In the genomic region with DNA sequence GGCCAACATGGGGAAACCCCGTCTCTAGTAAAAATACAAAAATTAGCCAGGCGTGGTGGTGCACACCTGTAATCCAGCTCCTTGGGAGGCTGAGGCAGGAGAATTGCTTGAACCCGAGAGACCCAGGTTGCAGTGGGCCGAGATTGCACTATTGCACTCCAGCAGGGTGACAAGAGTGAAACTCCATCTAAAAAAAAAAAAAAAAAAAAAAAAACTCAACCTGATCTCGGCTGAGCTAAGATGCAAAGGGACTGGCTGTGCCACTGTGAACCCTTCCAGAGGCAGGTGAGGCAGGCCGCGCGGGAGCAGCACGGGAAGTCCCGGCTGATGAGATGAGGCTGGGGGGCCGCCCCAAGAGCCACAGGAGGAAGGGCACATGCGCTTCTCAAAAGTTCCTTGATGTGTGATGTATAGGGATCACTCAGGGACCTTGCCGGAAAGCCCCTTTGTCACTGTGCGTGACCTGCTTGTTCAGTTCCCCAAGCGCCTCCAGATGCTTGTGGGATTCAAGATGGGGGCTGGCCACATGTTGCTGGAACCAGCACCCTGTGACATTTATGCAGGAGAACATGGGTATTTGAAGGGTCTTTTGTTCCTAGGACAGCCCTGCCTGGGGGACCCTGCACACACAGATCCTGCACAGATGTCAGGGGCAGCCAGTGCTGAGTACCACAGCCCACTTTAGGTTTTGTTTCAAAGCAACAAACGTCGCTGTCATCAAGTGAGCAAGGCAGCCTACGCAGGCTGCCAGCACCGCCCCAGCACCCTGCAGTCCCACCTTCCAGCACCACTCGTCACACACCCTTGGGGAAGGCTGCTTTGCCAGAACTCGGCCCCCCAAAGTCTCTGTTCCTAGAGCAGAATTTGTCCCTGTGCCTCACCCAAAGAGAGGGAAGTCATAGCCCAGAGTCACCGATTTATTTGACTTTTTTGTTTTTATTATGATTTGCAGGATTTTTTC, we compare ENCODE assay signal across 12 cellular contexts.
DNase-seq lines count a peak whose midpoint lies in the region; ATAC-seq and TF ChIP-seq lines count a peak whose summit lies in the region.
"Had no signal": no experiment of that assay in that cellular context is flagged by ENCODE, and none has a peak within 500 bp of the region (broad histone marks: within the 10 kb centered on the region; RNA-seq: fewer than 3 reads in every experiment).

No MANE protein-coding gene starts in this region.

- no peak for TF ChIP-seq POLR2A in GM18505 (IDR thresholded peaks at IDR 0.05; ENCODE audit: borderline replicate concordance, extremely low read depth, insufficient read depth, insufficient read length)

- H3K4me1 Mint-ChIP-seq in natural killer cell treated with Interleukin-12 subunit alpha and Interleukin-12 subunit beta and Interleukin-15 and Interleukin-18, amount 100 ng/mL, for 72 hours (ENCODE audit: low read depth in 2 of 2), result peaks cover 0 to 3% of the 10 kb centered on the region in 2 donors

- H3K27ac Mint-ChIP-seq in natural killer cell treated with Interleukin-12 subunit alpha and Interleukin-12 subunit beta and Interleukin-15 and Interleukin-18, amount 100 ng/mL, for 72 hours, result no peak overlapping the region

- no peaks in the 10 kb centered on the region for H3K36me3 Mint-ChIP-seq in natural killer cell treated with Interleukin-12 subunit alpha and Interleukin-12 subunit beta and Interleukin-15 and Interleukin-18, amount 100 ng/mL, for 72 hours

- no peak overlapping the region for H3K4me3 Mint-ChIP-seq in natural killer cell treated with Interleukin-12 subunit alpha and Interleukin-12 subunit beta and Interleukin-15 and Interleukin-18, amount 100 ng/mL, for 72 hours

- ATAC-seq in GM18505 (IDR thresholded peaks at IDR 0.05; ENCODE audit: unreplicated experiment), result peak; percentile 73
- peak; percentile 52 for ATAC-seq in GM19467 (IDR thresholded peaks at IDR 0.05; ENCODE audit: unreplicated experiment)
- peak; percentile 56 for ATAC-seq in HG03025 (IDR thresholded peaks at IDR 0.05; ENCODE audit: low FRiP score, unreplicated experiment)
- no peak for ATAC-seq in natural killer cell treated with Interleukin-12 subunit alpha and Interleukin-12 subunit beta and Interleukin-15 and Interleukin-18, amount 100 ng/mL, for 72 hours

- no peaks in the 10 kb centered on the region for H3K9me3 Mint-ChIP-seq in natural killer cell treated with Interleukin-12 subunit alpha and Interleukin-12 subunit beta and Interleukin-15 and Interleukin-18, amount 100 ng/mL, for 72 hours

- DNase-seq in head of caudate nucleus (peak in 28 of 42 donors; percentile 12 to 70 (median 35)), NCI-H2196 treated with DMSO at 0.1 percent for 48 hours (lab: John Stamatoyannopoulos, UW; ENCODE audit: unreplicated experiment) (no peak), HT-29 (ENCODE audit: low spot score) (no peak)
- no peak for DNase-seq in natural killer cell treated with Interleukin-12 subunit alpha and Interleukin-12 subunit beta and Interleukin-15 and Interleukin-18, amount 100 ng/mL, for 72 hours (ENCODE audit: low spot score)
- DNase-seq in stimulated activated naive CD4-positive, alpha-beta T cell (lab: John Stamatoyannopoulos, UW), result no peak
- DNase-seq: activated naive CD4-positive, alpha-beta T cell treated with Interleukin-2 at 50 U/mL for 16 hours; NCI-H1436; NCI-H524; WERI-Rb-1 had no signal

- intact Hi-C loops in head of caudate nucleus (cut with DNase I), result no loop called here

- H3K27me3 Mint-ChIP-seq in natural killer cell treated with Interleukin-12 subunit alpha and Interleukin-12 subunit beta and Interleukin-15 and Interleukin-18, amount 100 ng/mL, for 72 hours, result no peaks in the 10 kb centered on the region

Comparison
In these comparisons a context has a peak if more than half of its experiments do, and no peak if none do; other contexts are left out.
1. ATAC-seq: peak in GM18505 (single experiment), GM19467 (single experiment) and HG03025 (single experiment); none in natural killer cell treated with Interleukin-12 subunit alpha and Interleukin-12 subunit beta and Interleukin-15 and Interleukin-18, amount 100 ng/mL, for 72 hours (0 of 2).
2. DNase-seq: peak in head of caudate nucleus (28 of 42); none in natural killer cell treated with Interleukin-12 subunit alpha and Interleukin-12 subunit beta and Interleukin-15 and Interleukin-18, amount 100 ng/mL, for 72 hours (single experiment), NCI-H2196 treated with DMSO at 0.1 percent for 48 hours (single experiment), HT-29 (single experiment) and stimulated activated naive CD4-positive, alpha-beta T cell (0 of 6).